In the genomic region with DNA sequence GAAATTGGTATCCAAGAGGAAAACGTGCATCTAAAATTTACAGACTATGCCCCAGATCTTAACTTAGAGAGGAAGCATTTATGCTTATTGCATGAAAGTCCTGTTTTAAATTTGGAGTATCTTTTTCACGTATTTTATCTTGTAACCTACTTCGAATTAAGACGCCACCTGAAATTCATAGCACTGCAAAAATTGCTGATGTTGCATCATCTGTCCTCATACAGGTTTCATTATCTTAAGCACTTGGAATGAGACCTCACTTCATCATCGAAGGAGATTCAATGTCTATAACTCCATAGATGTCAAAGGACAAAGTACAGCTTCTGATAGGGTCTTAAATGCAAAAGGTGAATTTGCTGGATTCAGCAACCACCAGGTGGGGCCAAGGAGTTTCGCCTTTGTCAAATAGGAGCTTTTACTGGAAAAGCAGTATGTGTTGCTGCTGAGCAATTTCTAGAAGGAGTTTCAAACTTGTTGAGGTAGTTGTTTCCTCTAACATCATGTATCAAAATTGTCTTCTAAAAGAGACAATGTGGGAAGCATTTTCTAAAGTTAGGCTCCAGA, we compare ENCODE assay signal across 9 cellular contexts.
A peak's percentile ranks its signal among the peaks of the same experiment; 100 is the strongest.
DNase-seq lines count a peak whose midpoint lies in the region; ATAC-seq and TF ChIP-seq lines count a peak whose summit lies in the region.
"Had no signal": no experiment of that assay in that cellular context is flagged by ENCODE, and none has a peak within 500 bp of the region (broad histone marks: within the 10 kb centered on the region; RNA-seq: fewer than 3 reads in every experiment).

No MANE protein-coding gene starts in this region.

- H3K9me3 Mint-ChIP-seq in WTC11: peaks cover 16% of the 10 kb centered on the region

- ATAC-seq in WTC11 (peak; percentile 80), GM19328 (IDR thresholded peaks at IDR 0.05; ENCODE audit: unreplicated experiment) (no peak), HG02678 (IDR thresholded peaks at IDR 0.05; ENCODE audit: unreplicated experiment) (no peak)

- no peaks in the 10 kb centered on the region for H3K36me3 Mint-ChIP-seq in WTC11

- in situ Hi-C loops in KBM-7 (cut with MboI; ENCODE audit: low pct_unique_long_range_greater_than_20kb, low sequenced_read_pairs): no loop called here

- TF ChIP-seq CTCF in WTC11 (IDR thresholded peaks at IDR 0.05): peak; percentile 28; the same call in 1 of the 2 replicates

- no peak overlapping the region for H3K27ac Mint-ChIP-seq in WTC11

- no peaks in the 10 kb centered on the region for H3K4me1 Mint-ChIP-seq in WTC11

- CTCF ChIA-PET in WTC11 (lab: Charles Lee): interaction anchor here (0.6 to 1.7 kb wide), 21 partner anchors 10 to 365 kb away, joined by 3 to 21 read pairs (median 4); partner anchors contain the start of gene CCDC85A

- H3K27me3 Mint-ChIP-seq in WTC11 (ENCODE audit: low read depth): no peaks in the 10 kb centered on the region; the same call in 1 of the 2 replicates

- no peak overlapping the region for H3K4me3 Mint-ChIP-seq in WTC11

- DNase-seq in EH (ENCODE audit: low read depth) (peak; percentile 36), KBM-7 (peak; percentile 12), WTC11 (ENCODE audit: low spot score) (peak; percentile 63), lung microvascular endothelial cell (ENCODE audit: low read depth in 2 of 2) (peak; percentile 42 to 55), SIG-M5 treated with dmso at 0.1 percent for 504 hours (lab: John Stamatoyannopoulos, UW; ENCODE audit: unreplicated experiment) (no peak), NCI-H187 treated with DMSO at 0.1 percent for 48 hours (lab: John Stamatoyannopoulos, UW) (no peak)
- DNase-seq: occipital lobe had no signal

- POLR2A ChIA-PET in WTC11 (lab: Charles Lee): interaction anchor here (0.7 to 1.1 kb wide), 3 partner anchors 8 to 53 kb away, joined by 3 read pairs; no protein-coding TSS in a partner anchor

TF ChIP-seq in WTC11, 78 proteins besides CTCF, POLR2A, EP300 and RAD21:
- TF ChIP-seq ZNF671 (CRISPR knock-in tag; IDR thresholded peaks at IDR 0.05) (no peak), AFF4 (CRISPR knock-in tag; IDR thresholded peaks at IDR 0.05; ENCODE audit: borderline replicate concordance) (no peak), SP1 (CRISPR knock-in tag; conservative IDR thresholded peaks at IDR 0.05) (no peak), IRF2 (CRISPR knock-in tag; IDR thresholded peaks at IDR 0.05; ENCODE audit: borderline replicate concordance, low read depth) (no peak), E2F5 (CRISPR knock-in tag; IDR thresholded peaks at IDR 0.05) (no peak), EMX1 (CRISPR knock-in tag; IDR thresholded peaks at IDR 0.05) (no peak), ZBTB21 (CRISPR knock-in tag; IDR thresholded peaks at IDR 0.05; ENCODE audit: borderline replicate concordance) (no peak), ZNF138 (CRISPR knock-in tag; conservative IDR thresholded peaks at IDR 0.05) (no peak), OVOL2 (CRISPR knock-in tag; IDR thresholded peaks at IDR 0.05; ENCODE audit: borderline replicate concordance) (no peak), GRHL2 (CRISPR knock-in tag; IDR thresholded peaks at IDR 0.05; ENCODE audit: insufficient replicate concordance, severe bottlenecking) (no peak), SMAD3 (CRISPR knock-in tag; IDR thresholded peaks at IDR 0.05; ENCODE audit: borderline replicate concordance) (no peak), RORB (CRISPR knock-in tag; IDR thresholded peaks at IDR 0.05) (no peak), CREB1 (CRISPR knock-in tag; IDR thresholded peaks at IDR 0.05) (no peak)
- TF ChIP-seq, protein P1, sequence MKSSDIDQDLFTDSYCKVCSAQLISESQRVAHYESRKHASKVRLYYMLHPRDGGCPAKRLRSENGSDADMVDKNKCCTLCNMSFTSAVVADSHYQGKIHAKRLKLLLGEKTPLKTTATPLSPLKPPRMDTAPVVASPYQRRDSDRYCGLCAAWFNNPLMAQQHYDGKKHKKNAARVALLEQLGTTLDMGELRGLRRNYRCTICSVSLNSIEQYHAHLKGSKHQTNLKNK (CRISPR knock-in tag; IDR thresholded peaks at IDR 0.05): no peak
- TF ChIP-seq, protein P2, sequence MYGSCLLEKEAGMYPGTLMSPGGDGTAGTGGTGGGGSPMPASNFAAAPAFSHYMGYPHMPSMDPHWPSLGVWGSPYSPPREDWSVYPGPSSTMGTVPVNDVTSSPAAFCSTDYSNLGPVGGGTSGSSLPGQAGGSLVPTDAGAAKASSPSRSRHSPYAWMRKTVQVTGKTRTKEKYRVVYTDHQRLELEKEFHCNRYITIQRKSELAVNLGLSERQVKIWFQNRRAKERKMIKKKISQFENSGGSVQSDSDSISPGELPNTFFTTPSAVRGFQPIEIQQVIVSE (CRISPR knock-in tag; IDR thresholded peaks at IDR 0.05; ENCODE audit: borderline replicate concordance): no peak

Comparison
In these comparisons a context has a peak if more than half of its experiments do, and no peak if none do; other contexts are left out.
1. DNase-seq: peak in EH (single experiment), KBM-7 (single experiment), WTC11 (single experiment) and lung microvascular endothelial cell (2 of 2); none in SIG-M5 treated with dmso at 0.1 percent for 504 hours (single experiment) and NCI-H187 treated with DMSO at 0.1 percent for 48 hours (single experiment).